18 cellular contexts compared by ENCODE assay signal in genomic region chr2:119941981-119942513, GRCh38.
"Had no signal": no experiment of that assay in that cellular context is flagged by ENCODE, and none has a peak within 500 bp of the region (broad histone marks: within the 10 kb centered on the region; RNA-seq: fewer than 3 reads in every experiment).

No MANE protein-coding gene starts in this region.

- H3K4me3 Mint-ChIP-seq: activated CD4-positive, alpha-beta memory T cell treated with anti-CD3 and anti-CD28 coated beads, Interleukin-2, amount 10 ng/mL, durations not matched to agents 7 days and 5 days; activated CD4-positive, alpha-beta T cell treated with anti-CD3 and anti-CD28 coated beads for 36 hours; naive B cell; stimulated activated naive CD8-positive, alpha-beta T cell treated with anti-CD3 and anti-CD28 coated beads, Interleukin-15, amount 100 ng/mL, for 72 hours; T-helper 2 cell treated with Interferon-gamma antibody and Interleukin-4, amounts not matched to agents 5 μg/mL and 100 μg/mL, for 36 hours; type B pancreatic cell had no signal

- H3K9me3 ChIP-seq: adrenal gland, breast epithelium, esophagus muscularis mucosa, mucosa of descending colon, prostate gland had no signal

- ATAC-seq: activated CD4-positive, alpha-beta T cell treated with anti-CD3 and anti-CD28 coated beads for 36 hours; activated naive CD4-positive, alpha-beta T cell treated with anti-CD3 and anti-CD28 coated beads, Interleukin-2, amount 50 U/mL, for 72 hours; mucosa of descending colon; right cardiac atrium; stimulated activated naive CD8-positive, alpha-beta T cell treated with anti-CD3 and anti-CD28 coated beads, Interleukin-15, amount 100 ng/mL, for 72 hours had no signal

- DNase-seq: activated CD4-positive, alpha-beta memory T cell treated with anti-CD3 and anti-CD28 coated beads, Interleukin-2, amount 10 ng/mL, durations not matched to agents 7 days and 5 days; activated CD4-positive, alpha-beta T cell treated with anti-CD3 and anti-CD28 coated beads for 36 hours; activated CD8-positive, alpha-beta memory T cell treated with anti-CD3 and anti-CD28 coated beads, Interleukin-2, amount 50 U/mL, for 4 hours; activated gamma-delta T cell treated with Interleukin-2 at 50 U/mL for 16 hours; adrenal gland; effector CD4-positive, alpha-beta T cell; mesenchymal stem cell; mucosa of descending colon; naive B cell; right cardiac atrium; stimulated activated naive CD8-positive, alpha-beta T cell treated with anti-CD3 and anti-CD28 coated beads, Interleukin-15, amount 100 ng/mL, for 72 hours had no signal

- H3K36me3 Mint-ChIP-seq: activated naive CD4-positive, alpha-beta T cell treated with anti-CD3 and anti-CD28 coated beads, Interleukin-2, amount 50 U/mL, for 72 hours had no signal

- H3K27me3 ChIP-seq: adrenal gland, breast epithelium, esophagus muscularis mucosa had no signal

- H3K27ac Mint-ChIP-seq: activated CD4-positive, alpha-beta memory T cell treated with anti-CD3 and anti-CD28 coated beads, Interleukin-2, amount 10 ng/mL, durations not matched to agents 7 days and 5 days; activated CD4-positive, alpha-beta T cell treated with anti-CD3 and anti-CD28 coated beads for 36 hours; stimulated activated naive CD8-positive, alpha-beta T cell treated with anti-CD3 and anti-CD28 coated beads, Interleukin-15, amount 100 ng/mL, for 72 hours; T-helper 2 cell treated with Interferon-gamma antibody and Interleukin-4, amounts not matched to agents 5 μg/mL and 100 μg/mL, for 36 hours; type B pancreatic cell had no signal

- H3K9me3 Mint-ChIP-seq: activated CD4-positive, alpha-beta memory T cell treated with anti-CD3 and anti-CD28 coated beads, Interleukin-2, amount 10 ng/mL, durations not matched to agents 7 days and 5 days; activated naive CD4-positive, alpha-beta T cell treated with anti-CD3 and anti-CD28 coated beads, Interleukin-2, amount 50 U/mL, for 72 hours; naive B cell; stimulated activated naive CD8-positive, alpha-beta T cell treated with anti-CD3 and anti-CD28 coated beads, Interleukin-15, amount 100 ng/mL, for 72 hours; T-helper 2 cell treated with Interferon-gamma antibody and Interleukin-4, amounts not matched to agents 5 μg/mL and 100 μg/mL, for 36 hours; type B pancreatic cell had no signal

- H3K36me3 ChIP-seq: adrenal gland, breast epithelium, prostate gland had no signal

- H3K27me3 Mint-ChIP-seq: activated CD4-positive, alpha-beta memory T cell treated with anti-CD3 and anti-CD28 coated beads, Interleukin-2, amount 10 ng/mL, durations not matched to agents 7 days and 5 days; activated CD4-positive, alpha-beta T cell treated with anti-CD3 and anti-CD28 coated beads for 36 hours; naive B cell; stimulated activated naive CD8-positive, alpha-beta T cell treated with anti-CD3 and anti-CD28 coated beads, Interleukin-15, amount 100 ng/mL, for 72 hours; type B pancreatic cell had no signal

- H3K4me3 ChIP-seq: adrenal gland, breast epithelium, esophagus muscularis mucosa, mucosa of descending colon, prostate gland, skin epidermis had no signal

- H3K4me1 ChIP-seq: adrenal gland, breast epithelium, prostate gland had no signal

- H3K27ac ChIP-seq: adrenal gland, breast epithelium, esophagus muscularis mucosa, prostate gland, skin epidermis had no signal
